In the genomic region with DNA sequence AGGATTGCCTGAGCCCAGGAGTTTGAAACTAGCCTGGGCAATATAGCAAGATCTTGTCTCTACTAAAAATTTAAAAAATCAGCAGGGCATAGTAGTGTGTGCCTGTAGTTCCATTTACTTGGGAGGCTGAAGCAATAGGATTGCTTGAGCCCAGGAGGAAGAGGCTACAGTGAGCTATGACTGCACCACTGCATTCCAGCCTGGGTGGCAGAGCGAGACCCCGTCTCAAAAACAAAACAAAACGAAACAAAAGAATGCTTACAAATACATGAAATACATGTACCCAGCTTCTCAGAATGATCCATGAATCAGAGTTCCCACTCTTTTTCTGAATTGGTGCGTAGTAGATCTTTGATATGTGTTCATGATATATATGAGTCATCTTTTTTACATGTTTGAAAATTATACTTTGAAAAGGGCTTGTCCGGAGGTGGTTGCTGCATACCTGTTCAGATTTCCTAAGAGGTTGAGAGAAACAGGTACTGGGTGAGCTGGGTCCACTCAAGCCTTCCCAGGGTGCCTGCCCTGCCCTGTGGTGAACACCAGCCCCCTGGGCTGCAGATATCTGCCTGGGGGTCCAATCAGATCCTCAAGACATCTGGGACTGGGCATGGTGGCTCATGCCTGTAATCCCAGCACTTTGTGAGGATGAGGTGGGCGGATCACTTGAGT, we compare ENCODE assay signal across 14 cellular contexts. TPM values are rescaled to one million over a fixed set of nuclear protein-coding genes. Genes with fewer than 3 reads are reported as not detected.
"Had no signal": no experiment of that assay in that cellular context is flagged by ENCODE, and none has a peak within 500 bp of the region (broad histone marks: within the 10 kb centered on the region; RNA-seq: fewer than 3 reads in every experiment).

No MANE protein-coding gene starts in this region.

RNA-seq across cellular contexts. Expression of gene SPDYE1, which starts 25.2 kb away (rescaled TPM):
- total RNA-seq: aorta, frontal cortex, hepatocyte, kidney epithelial cell, left lobe of liver, lower lobe of right lung, mesenteric fat pad, mucosa of gallbladder, occipital lobe, right lobe of liver, thoracic aorta, vagina had no signal
- polyA plus RNA-seq: neural cell had no signal

RNA-seq across cellular contexts. Expression of gene PGAM2, which starts 42.4 kb away (rescaled TPM):
- total RNA-seq: kidney epithelial cell, left lobe of liver, mesenteric fat pad, vagina had no signal
- polyA plus RNA-seq: hepatocyte, immature natural killer cell, neural cell had no signal
